Comparison of ENCODE assay signal across 8 cellular contexts in the genomic region with DNA sequence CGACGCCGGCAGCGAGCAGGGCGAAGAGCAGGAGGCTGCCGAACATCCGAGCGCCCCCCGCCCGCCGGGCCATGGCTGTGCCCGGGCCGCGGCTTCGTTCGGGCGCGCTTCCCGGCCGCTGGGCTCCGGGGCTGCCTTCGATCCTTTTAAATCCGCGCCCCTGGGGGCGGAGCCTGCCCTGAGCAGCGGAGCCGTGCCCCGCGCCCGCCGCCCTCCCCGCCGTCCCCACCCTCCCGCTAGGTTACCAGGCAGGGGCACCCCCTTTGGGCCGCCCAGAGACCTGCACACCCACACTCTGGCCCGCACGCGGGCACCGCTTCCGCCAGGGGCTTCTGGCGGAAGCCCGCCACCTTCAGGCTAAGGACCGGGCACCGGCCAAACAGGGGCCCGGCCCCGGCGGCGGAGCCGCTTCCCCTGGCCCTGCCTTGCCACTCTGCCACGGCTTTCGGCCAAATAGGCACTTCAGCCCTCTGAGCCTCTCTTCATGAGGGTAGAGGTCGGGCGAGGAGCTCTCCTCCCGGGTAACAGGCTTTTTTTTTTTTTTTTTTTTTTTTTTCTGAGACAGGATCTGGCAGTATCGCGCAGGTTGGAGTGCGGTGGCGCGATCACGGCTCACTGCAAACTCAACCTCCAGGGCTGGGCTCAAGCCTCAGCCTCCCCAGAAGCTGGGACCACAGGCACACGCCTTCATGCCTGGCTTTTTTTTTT. TPM values are rescaled to one million over a fixed set of nuclear protein-coding genes. Genes with fewer than 3 reads are reported as not detected.
DNase-seq lines count a peak whose midpoint lies in the region; ATAC-seq and TF ChIP-seq lines count a peak whose summit lies in the region.

A gene with protein sequence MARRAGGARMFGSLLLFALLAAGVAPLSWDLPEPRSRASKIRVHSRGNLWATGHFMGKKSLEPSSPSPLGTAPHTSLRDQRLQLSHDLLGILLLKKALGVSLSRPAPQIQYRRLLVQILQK (minus strand): TSS at position 120 of the 708 bp plus-strand sequence. CDS start 47 bp downstream, at position 73.

- ATAC-seq in heart right ventricle, result peak; percentile 59 to 73 (median 68)
- ATAC-seq in upper lobe of left lung (ENCODE audit: low FRiP score in 2 of 2), result peak; percentile 74 to 89

- H3K27me3 ChIP-seq in adipocyte (replicated peaks; ENCODE audit: control insufficient read depth, insufficient read depth, low read length) (no peaks in the 10 kb centered on the region), heart right ventricle (no peaks in the 10 kb centered on the region), upper lobe of left lung (no peaks in the 10 kb centered on the region)

- H3K9me3 ChIP-seq in adipocyte (ENCODE audit: control insufficient read depth, low read length) (no peaks in the 10 kb centered on the region), heart right ventricle (no peaks in the 10 kb centered on the region), upper lobe of left lung (no peaks in the 10 kb centered on the region)

- H3K27ac Mint-ChIP-seq in HFFc6, result peak within 1 kb of the TSS; percentile 76

- H3K36me3 Mint-ChIP-seq in HFFc6 (ENCODE audit: low read depth), result peaks cover 5% of the 10 kb centered on the region; the same call in 1 of the 2 replicates

- H3K4me1 ChIP-seq in adipocyte (ENCODE audit: control insufficient read depth, insufficient read depth, low read length) (peaks cover 43% of the 10 kb centered on the region), heart right ventricle (peaks cover 8 to 38% (median 24%) of the 10 kb centered on the region in 9 donors), upper lobe of left lung (peaks cover 19 to 40% (median 27%) of the 10 kb centered on the region in 4 donors)

- H3K9ac ChIP-seq in adipocyte (ENCODE audit: low read length), result peak within 1 kb of the TSS; percentile 81

- no peak for TF ChIP-seq EP300 in upper lobe of left lung (IDR thresholded peaks at IDR 0.05)

- peaks cover 41% of the 10 kb centered on the region for H3K4me1 Mint-ChIP-seq in HFFc6 (ENCODE audit: low read depth)

- no peaks in the 10 kb centered on the region; the same call in 1 of the 2 replicates for H3K27me3 Mint-ChIP-seq in HFFc6 (ENCODE audit: insufficient read depth)

- peak; percentile 58 for TF ChIP-seq CTCF in GM10266 (IDR thresholded peaks at IDR 0.05; ENCODE audit: control insufficient read depth, insufficient read depth, low read depth, missing control alignments)
- TF ChIP-seq CTCF in HFFc6 (IDR thresholded peaks at IDR 0.05), result peak; percentile 83
- peak; percentile 37 to 81 (median 56) for TF ChIP-seq CTCF in heart right ventricle (IDR thresholded peaks at IDR 0.05)
- peak; percentile 61 to 91 (median 76) for TF ChIP-seq CTCF in upper lobe of left lung (IDR thresholded peaks at IDR 0.05)

- DNase-seq in GM10266 (ENCODE audit: extremely low spot score) (peak; percentile 83), HFFc6 (peak; percentile 59), NCI-H1048 (lab: John Stamatoyannopoulos, UW) (peak; percentile 42), SW 1271 (lab: John Stamatoyannopoulos, UW) (peak; percentile 60 to 72), adipocyte (ENCODE audit: low read depth) (peak; percentile 90), heart right ventricle (peak; percentile 70 to 80), posterior vena cava (ENCODE audit: low spot score) (peak; percentile 90), upper lobe of left lung (peak; percentile 92 to 95)

- H3K4me3 Mint-ChIP-seq in HFFc6, result peak within 1 kb of the TSS; percentile 74

- H3K36me3 ChIP-seq in adipocyte (ENCODE audit: control insufficient read depth, insufficient read depth, low read length, severe bottlenecking) (no peaks in the 10 kb centered on the region), heart right ventricle (peaks cover 0 to 13% (median 0%) of the 10 kb centered on the region in 9 donors), upper lobe of left lung (no peaks in the 10 kb centered on the region)

- H3K27ac ChIP-seq in heart right ventricle, result peak within 1 kb of the TSS; percentile 34 to 88 (median 76)
- H3K27ac ChIP-seq in upper lobe of left lung, result peak within 1 kb of the TSS; percentile 48 to 85 (median 68)

- H3K4me3 ChIP-seq in adipocyte (ENCODE audit: low read length) (peak within 1 kb of the TSS; percentile 81), heart right ventricle (peak within 1 kb of the TSS; percentile 37 to 75 (median 69)), upper lobe of left lung (peak within 1 kb of the TSS; percentile 34 to 64 (median 52))

- TF ChIP-seq POLR2A in upper lobe of left lung (IDR thresholded peaks at IDR 0.05), result peak in 1 of 4 donors; percentile 50

- H3K9me3 Mint-ChIP-seq in HFFc6, result no peaks in the 10 kb centered on the region

- WGBS in heart right ventricle, 2 donors, result 0 to 1% methylated on average over 58 to 61 of the region's 61 CpGs
- WGBS in upper lobe of left lung, 2 donors, result 0 to 1% methylated on average over 16 to 19 of the region's 61 CpGs

- intact Hi-C loops in heart right ventricle (cut with DNase I), result loop anchor here in 7 of 10 donors (5.0 to 10.0 kb wide), 9 partner anchors 44 to 277 kb away; partner anchors contain the start of genes ALPK3 (in 3 of the 7) and SEC11A (in 2 of the 7)
- intact Hi-C loops in posterior vena cava (cut with DNase I), result loop anchor here (10.0 kb wide), 2 partner anchors 257 to 267 kb away; no protein-coding TSS in a partner anchor

RNA-seq across cellular contexts. Expression of the gene that starts here (rescaled TPM):
- total RNA-seq in HFFc6 (2021; fragmentation: NEBNext Ultra II Directional; extraction: Animal tissue kit (Norgen Biotek cat#: 25700)), result 1 to 10 TPM; 4.4 to 7.1 (median 5.5) TPM
- 1 to 10 TPM in 9 of 10 donors, under 1 TPM in 1; 0.96 to 6.6 (median 2.1) TPM for total RNA-seq in heart right ventricle
- polyA plus RNA-seq in heart right ventricle, result 1 to 10 TPM; 2.3 to 8.0 TPM
- total RNA-seq in posterior vena cava, result 1 to 10 TPM; 5.7 to 8.7 TPM
- total RNA-seq in upper lobe of left lung, result 10 to 100 TPM in 1 of 6 donors, 1 to 10 TPM in 4, not detected in 1; 4.7 to 13.1 (median 5.7) TPM

Comparison
In these comparisons a context has a peak if more than half of its experiments do, and no peak if none do; other contexts are left out.
1. Peak in every context shown above with its lines: DNase-seq, ATAC-seq, H3K4me3 ChIP-seq and H3K27ac ChIP-seq.
2. DNase-seq: peak in every context shown above with its lines; median percentile 94 in upper lobe of left lung; 90 in adipocyte; 90 in posterior vena cava; 83 in GM10266; 75 in heart right ventricle; 66 in SW 1271; 59 in HFFc6; 42 in NCI-H1048.